In genomic region chr9:119092125-119092524, GRCh38 we compare ENCODE assay signal across 27 cellular contexts.
"Had no signal": no experiment of that assay in that cellular context is flagged by ENCODE, and none has a peak within 500 bp of the region (broad histone marks: within the 10 kb centered on the region; RNA-seq: fewer than 3 reads in every experiment).

No MANE protein-coding gene starts in this region.

- H3K4me1 ChIP-seq: adrenal gland, body of pancreas, breast epithelium, SJSA1 had no signal

- H3K9ac ChIP-seq: SK-N-SH had no signal

- H3K27ac Mint-ChIP-seq: activated CD4-positive, alpha-beta T cell treated with anti-CD3 and anti-CD28 coated beads, Interleukin-2, amount 10 ng/mL, durations not matched to agents 24 days and 14 days; activated CD8-positive, alpha-beta T cell treated with anti-CD3 and anti-CD28 coated beads for 36 hours; activated naive CD4-positive, alpha-beta T cell treated with anti-CD3 and anti-CD28 coated beads, Interleukin-2, amount 50 U/mL, for 24 hours; activated naive CD8-positive, alpha-beta T cell treated with anti-CD3 and anti-CD28 coated beads, Interleukin-2, amount 10 ng/mL, durations not matched to agents 7 days and 5 days; activated T-cell treated with anti-CD3 and anti-CD28 coated beads, Interleukin-2, amount 50 U/mL, for 72 hours; activated T-helper 17 cell treated with anti-CD3 and anti-CD28 coated beads, Interleukin-2, amount 50 U/mL, for 72 hours; T-helper 1 cell treated with Interleukin-12 subunit alpha and Interleukin-12 subunit beta and Interleukin-4 antibody, amounts not matched to agents 30 μg/mL and 1 μg/mL, for 36 hours; T-helper 2 cell treated with Interferon-gamma antibody and Interleukin-4, amounts not matched to agents 5 μg/mL and 100 μg/mL, for 36 hours had no signal

- H3K4me3 ChIP-seq: adrenal gland, body of pancreas, breast epithelium, SJSA1 had no signal

- H3K4me1 Mint-ChIP-seq: activated CD4-positive, alpha-beta T cell treated with anti-CD3 and anti-CD28 coated beads, Interleukin-2, amount 10 ng/mL, durations not matched to agents 24 days and 14 days; activated naive CD4-positive, alpha-beta T cell treated with anti-CD3 and anti-CD28 coated beads, Interleukin-2, amount 50 U/mL, for 24 hours; activated naive CD8-positive, alpha-beta T cell treated with anti-CD3 and anti-CD28 coated beads, Interleukin-2, amount 10 ng/mL, durations not matched to agents 7 days and 5 days; activated T-helper 17 cell treated with anti-CD3 and anti-CD28 coated beads, Interleukin-2, amount 50 U/mL, for 72 hours had no signal

- DNase-seq: activated CD4-positive, alpha-beta T cell treated with anti-CD3 and anti-CD28 coated beads, Interleukin-2, amount 10 ng/mL, durations not matched to agents 24 days and 14 days; activated CD4-positive, alpha-beta T cell treated with anti-CD3 and anti-CD28 coated beads, Interleukin-2, amount 50 U/mL, for 4 hours; activated CD8-positive, alpha-beta T cell treated with anti-CD3 and anti-CD28 coated beads for 36 hours; activated effector memory CD4-positive, alpha-beta T cell treated with anti-CD3 and anti-CD28 coated beads, Interleukin-2, amount 50 U/mL, for 16 hours; activated naive CD4-positive, alpha-beta T cell treated with Interleukin-2 at 50 U/mL for 16 hours; activated naive CD8-positive, alpha-beta T cell treated with anti-CD3 and anti-CD28 coated beads, Interleukin-2, amount 10 ng/mL, durations not matched to agents 7 days and 5 days; activated T-cell treated with anti-CD3 and anti-CD28 coated beads, Interleukin-2, amount 50 U/mL, for 1 hour; activated T-cell treated with anti-CD3 and anti-CD28 coated beads, Interleukin-2, amount 50 U/mL, for 72 hours; body of pancreas; Karpas-422; KBM-7; NCI-H1105; NCI-H1417 treated with DMSO at 0.1 percent for 48 hours; NCI-H187 treated with DMSO at 0.1 percent for 48 hours; NCI-H2081; NCI-H345; NCI-H524 treated with DMSO at 0.1 percent for 48 hours; SHP77; SK-N-SH had no signal

- H3K36me3 Mint-ChIP-seq: activated naive CD4-positive, alpha-beta T cell treated with anti-CD3 and anti-CD28 coated beads, Interleukin-2, amount 50 U/mL, for 24 hours; activated naive CD8-positive, alpha-beta T cell treated with anti-CD3 and anti-CD28 coated beads, Interleukin-2, amount 10 ng/mL, durations not matched to agents 7 days and 5 days had no signal

- H3K4me3 Mint-ChIP-seq: activated CD4-positive, alpha-beta T cell treated with anti-CD3 and anti-CD28 coated beads, Interleukin-2, amount 10 ng/mL, durations not matched to agents 24 days and 14 days; activated CD8-positive, alpha-beta T cell treated with anti-CD3 and anti-CD28 coated beads for 36 hours; activated naive CD4-positive, alpha-beta T cell treated with anti-CD3 and anti-CD28 coated beads, Interleukin-2, amount 50 U/mL, for 24 hours; activated naive CD8-positive, alpha-beta T cell treated with anti-CD3 and anti-CD28 coated beads, Interleukin-2, amount 10 ng/mL, durations not matched to agents 7 days and 5 days; activated T-cell treated with anti-CD3 and anti-CD28 coated beads, Interleukin-2, amount 50 U/mL, for 72 hours; activated T-helper 17 cell treated with anti-CD3 and anti-CD28 coated beads, Interleukin-2, amount 50 U/mL, for 72 hours; T-helper 1 cell treated with Interleukin-12 subunit alpha and Interleukin-12 subunit beta and Interleukin-4 antibody, amounts not matched to agents 30 μg/mL and 1 μg/mL, for 36 hours; T-helper 2 cell treated with Interferon-gamma antibody and Interleukin-4, amounts not matched to agents 5 μg/mL and 100 μg/mL, for 36 hours had no signal

- H3K4me2 ChIP-seq: SK-N-SH had no signal

- H3K9me3 Mint-ChIP-seq: activated CD4-positive, alpha-beta T cell treated with anti-CD3 and anti-CD28 coated beads, Interleukin-2, amount 10 ng/mL, durations not matched to agents 24 days and 14 days; activated CD8-positive, alpha-beta T cell treated with anti-CD3 and anti-CD28 coated beads for 36 hours; T-helper 1 cell treated with Interleukin-12 subunit alpha and Interleukin-12 subunit beta and Interleukin-4 antibody, amounts not matched to agents 30 μg/mL and 1 μg/mL, for 36 hours had no signal

- ATAC-seq: activated CD8-positive, alpha-beta T cell treated with anti-CD3 and anti-CD28 coated beads for 36 hours; activated T-cell treated with anti-CD3 and anti-CD28 coated beads, Interleukin-2, amount 50 U/mL, for 72 hours; activated T-helper 17 cell treated with anti-CD3 and anti-CD28 coated beads, Interleukin-2, amount 50 U/mL, for 72 hours; body of pancreas; Panc1 had no signal

- H3K27me3 Mint-ChIP-seq: activated CD4-positive, alpha-beta T cell treated with anti-CD3 and anti-CD28 coated beads, Interleukin-2, amount 10 ng/mL, durations not matched to agents 24 days and 14 days; activated CD8-positive, alpha-beta T cell treated with anti-CD3 and anti-CD28 coated beads for 36 hours; activated naive CD4-positive, alpha-beta T cell treated with anti-CD3 and anti-CD28 coated beads, Interleukin-2, amount 50 U/mL, for 24 hours; activated naive CD8-positive, alpha-beta T cell treated with anti-CD3 and anti-CD28 coated beads, Interleukin-2, amount 10 ng/mL, durations not matched to agents 7 days and 5 days; activated T-helper 17 cell treated with anti-CD3 and anti-CD28 coated beads, Interleukin-2, amount 50 U/mL, for 72 hours had no signal

- H3K27me3 ChIP-seq: adrenal gland, body of pancreas, breast epithelium, SJSA1 had no signal

- H3K36me3 ChIP-seq: adrenal gland, breast epithelium, SJSA1 had no signal

- H3K27ac ChIP-seq: adrenal gland, body of pancreas, breast epithelium, SJSA1 had no signal

- H3K9me3 ChIP-seq: adrenal gland, body of pancreas, breast epithelium, SJSA1, SK-N-SH had no signal
